In genomic region chr14:76768201-76768656, GRCh38 we compare ENCODE assay signal across 8 cellular contexts. TPM values are rescaled to one million over a fixed set of nuclear protein-coding genes. Genes with fewer than 3 reads are reported as not detected.
DNase-seq lines count a peak whose midpoint lies in the region; ATAC-seq and TF ChIP-seq lines count a peak whose summit lies in the region.

No MANE protein-coding gene starts in this region.

- H3K4me1 ChIP-seq in H9 (ENCODE audit: insufficient read depth, low read length) (peaks cover 7% of the 10 kb centered on the region; the same call in 1 of the 2 replicates), right cardiac atrium (ENCODE audit: control insufficient read depth, insufficient read depth, low read length) (peaks cover 24% of the 10 kb centered on the region)

- no peak overlapping the region for H3K56ac ChIP-seq in H9 (ENCODE audit: insufficient read length, low read depth, low read length)

- no peaks in the 10 kb centered on the region for H3K9me3 ChIP-seq in H9 (ENCODE audit: control insufficient read depth, low read depth, low read length)
- no peaks in the 10 kb centered on the region for H3K9me3 ChIP-seq in right cardiac atrium (ENCODE audit: control insufficient read depth, low read length)

- H3K4me2 ChIP-seq in H9 (ENCODE audit: insufficient read depth, insufficient read length, low read length), result peak overlapping the region; percentile 10

- H3K27me3 Mint-ChIP-seq in H9 (ENCODE audit: low read depth), result peaks cover 32% of the 10 kb centered on the region
- peaks cover 23% of the 10 kb centered on the region for H3K27me3 Mint-ChIP-seq in activated T-helper 1 cell treated with anti-CD3 and anti-CD28 coated beads, Interleukin-12 subunit alpha, Interleukin-12 subunit beta, Interleukin-2, Interleukin-4 antibody, amounts not matched to agents 30 ng/mL and 10 ng/mL and 1 ng/mL, durations not matched to agents 14 hours and 24 hours and 36 hours (ENCODE audit: insufficient read depth)

- no peak overlapping the region for H2BK15ac ChIP-seq in H9 (ENCODE audit: low read depth, low read length)

- H3K4ac ChIP-seq in H9 (ENCODE audit: low read depth, low read length), result no peak overlapping the region

- no peak overlapping the region for H2BK12ac ChIP-seq in H9 (ENCODE audit: insufficient read length, low read depth, low read length)

- H3K79me2 ChIP-seq in H9 (ENCODE audit: insufficient read depth, low read length), result no peaks in the 10 kb centered on the region

- peak overlapping the region; percentile 34 to 38; a peak in 2 of 5 replicates for H3K4me3 Mint-ChIP-seq in H9
- peak overlapping the region; percentile 42 for H3K4me3 Mint-ChIP-seq in activated T-helper 1 cell treated with anti-CD3 and anti-CD28 coated beads, Interleukin-12 subunit alpha, Interleukin-12 subunit beta, Interleukin-2, Interleukin-4 antibody, amounts not matched to agents 30 ng/mL and 10 ng/mL and 1 ng/mL, durations not matched to agents 14 hours and 24 hours and 36 hours

- no peak overlapping the region for H2BK120ac ChIP-seq in H9 (ENCODE audit: low read depth, low read length, poor library complexity, severe bottlenecking)

- H3K27me3 ChIP-seq in H9 (ENCODE audit: insufficient read depth, low read length), result peaks cover 2% of the 10 kb centered on the region; the same call in 1 of the 2 replicates
- H3K27me3 ChIP-seq in right cardiac atrium (ENCODE audit: control insufficient read depth, insufficient read depth), result no peaks in the 10 kb centered on the region

- no peak overlapping the region for H3K23ac ChIP-seq in H9 (ENCODE audit: insufficient read length, low read depth, low read length)

- H3K4me1 Mint-ChIP-seq in H9, result peaks cover 25 to 30% of the 10 kb centered on the region in 2 experiments
- H3K4me1 Mint-ChIP-seq in activated T-helper 1 cell treated with anti-CD3 and anti-CD28 coated beads, Interleukin-12 subunit alpha, Interleukin-12 subunit beta, Interleukin-2, Interleukin-4 antibody, amounts not matched to agents 30 ng/mL and 10 ng/mL and 1 ng/mL, durations not matched to agents 14 hours and 24 hours and 36 hours (ENCODE audit: low read depth), result peaks cover 29% of the 10 kb centered on the region

- ATAC-seq in right cardiac atrium, result peak; percentile 90

- H3K79me1 ChIP-seq in H9 (ENCODE audit: insufficient read depth, low read depth, low read length, poor library complexity, severe bottlenecking), result no peaks in the 10 kb centered on the region

- H2AFZ ChIP-seq in H9 (ENCODE audit: low read length), result no peak overlapping the region

- peaks cover 0 to 3% (median 0%) of the 10 kb centered on the region in 3 experiments; a peak in 2 of 7 replicates for H3K36me3 Mint-ChIP-seq in H9 (ENCODE audit: insufficient read depth in 1 of 3, low read depth in 3 of 3)
- no peaks in the 10 kb centered on the region for H3K36me3 Mint-ChIP-seq in activated T-helper 1 cell treated with anti-CD3 and anti-CD28 coated beads, Interleukin-12 subunit alpha, Interleukin-12 subunit beta, Interleukin-2, Interleukin-4 antibody, amounts not matched to agents 30 ng/mL and 10 ng/mL and 1 ng/mL, durations not matched to agents 14 hours and 24 hours and 36 hours (ENCODE audit: low read depth)

- no CpG with 5 or more reads among the region's 11 CpGs for WGBS in H9 (ENCODE audit: extremely low coverage, insufficient read length, low lambda C conversion rate)
- 3% methylated on average over 11 of the region's 11 CpGs for WGBS in right cardiac atrium

- intact Hi-C loops in activated T-helper 1 cell treated with anti-CD3 and anti-CD28 coated beads, Interleukin-12 subunit alpha, Interleukin-12 subunit beta, Interleukin-2, Interleukin-4 antibody, amounts not matched to agents 30 ng/mL and 10 ng/mL and 1 ng/mL, durations not matched to agents 14 hours and 24 hours and 36 hours (cut with micrococcal nuclease), result loop anchor here (1.0 to 10.0 kb wide), 4 partner anchors 14 to 329 kb away; partner anchors contain the start of gene ANGEL1
- intact Hi-C loops in right cardiac atrium (cut with DNase I), result no loop called here

- no peaks in the 10 kb centered on the region for H3K9me3 Mint-ChIP-seq in H9
- no peaks in the 10 kb centered on the region for H3K9me3 Mint-ChIP-seq in activated T-helper 1 cell treated with anti-CD3 and anti-CD28 coated beads, Interleukin-12 subunit alpha, Interleukin-12 subunit beta, Interleukin-2, Interleukin-4 antibody, amounts not matched to agents 30 ng/mL and 10 ng/mL and 1 ng/mL, durations not matched to agents 14 hours and 24 hours and 36 hours

- no peak overlapping the region for H2AK5ac ChIP-seq in H9 (ENCODE audit: insufficient read length, low read length)

- H2BK20ac ChIP-seq in H9 (ENCODE audit: low read depth, low read length, poor library complexity, severe bottlenecking), result no peak overlapping the region

- H3K14ac ChIP-seq in H9 (ENCODE audit: insufficient read depth, low read length), result no peak overlapping the region

- H3K9ac ChIP-seq in H9 (ENCODE audit: extremely low read depth, insufficient read length, low read length), result no peak overlapping the region

- no peak overlapping the region for H2BK5ac ChIP-seq in H9 (ENCODE audit: insufficient read length, low read length)

- H3K23me2 ChIP-seq in H9 (ENCODE audit: insufficient read length, low read depth, low read length, poor library complexity, severe bottlenecking), result no peaks in the 10 kb centered on the region

- H4K20me1 ChIP-seq in H9 (ENCODE audit: control insufficient read depth, insufficient read depth, insufficient read length), result no peaks in the 10 kb centered on the region

- H3K4me3 ChIP-seq in right cardiac atrium (ENCODE audit: low read length), result no peak overlapping the region
- H3K4me3 ChIP-seq in foreskin fibroblast (ENCODE audit: low read depth in 1 of 2, low read length in 2 of 2), result no peak overlapping the region

- H4K91ac ChIP-seq in H9 (ENCODE audit: insufficient read length, low read depth, low read length), result no peak overlapping the region

- no peak overlapping the region for H4K8ac ChIP-seq in H9 (replicated peaks; ENCODE audit: insufficient read length, low read depth, low read length)

- TF ChIP-seq CTCF in H9 (conservative IDR thresholded peaks at IDR 0.05) (no peak), foreskin fibroblast (IDR thresholded peaks at IDR 0.05; ENCODE audit: low read depth, low read length) (no peak)

- peak; percentile 54 for DNase-seq in GF-D8 (lab: John Stamatoyannopoulos, UW)
- peak; percentile 76 for DNase-seq in H9
- peak; percentile 35 for DNase-seq in NCI-H510A treated with DMSO at 0.1 percent for 48 hours (lab: John Stamatoyannopoulos, UW)
- DNase-seq in activated T-helper 1 cell treated with anti-CD3 and anti-CD28 coated beads, Interleukin-12 subunit alpha, Interleukin-12 subunit beta, Interleukin-2, Interleukin-4 antibody, amounts not matched to agents 30 ng/mL and 10 ng/mL and 1 ng/mL, durations not matched to agents 14 hours and 24 hours and 36 hours (ENCODE audit: low spot score), result peak; percentile 74
- peak; percentile 86 to 93 (median 92) for DNase-seq in right cardiac atrium
- peak; percentile 38 for DNase-seq in stimulated activated CD4-positive, alpha-beta T cell treated with anti-CD3 and anti-CD28 coated beads, Interleukin-12 subunit alpha, Interleukin-12 subunit beta, amount 100 ng/mL, for 4 hours
- DNase-seq in HT-29 (ENCODE audit: low spot score), result no peak
- no peak for DNase-seq in foreskin fibroblast

- H3T11ph ChIP-seq in H9 (ENCODE audit: low read length), result no peak overlapping the region

- H3K18ac ChIP-seq in H9 (ENCODE audit: insufficient read length, low read depth, low read length), result no peak overlapping the region

- no peak overlapping the region for H4K5ac ChIP-seq in H9 (ENCODE audit: insufficient read length, low read depth, low read length)

- H3K27ac ChIP-seq in H9 (ENCODE audit: insufficient read length, low read depth, low read length) (no peak overlapping the region), right cardiac atrium (ENCODE audit: low read length) (peak overlapping the region; percentile 82)

- H3K27ac Mint-ChIP-seq in H9, result no peak overlapping the region; a peak in 1 of 7 replicates
- H3K27ac Mint-ChIP-seq in activated T-helper 1 cell treated with anti-CD3 and anti-CD28 coated beads, Interleukin-12 subunit alpha, Interleukin-12 subunit beta, Interleukin-2, Interleukin-4 antibody, amounts not matched to agents 30 ng/mL and 10 ng/mL and 1 ng/mL, durations not matched to agents 14 hours and 24 hours and 36 hours, result peak overlapping the region; percentile 79

RNA-seq across cellular contexts. Expression of gene VASH1, which starts 7.0 kb away (rescaled TPM):
- total RNA-seq in H9 (2021) (5.8 and 6.2 TPM in 2 replicates), right cardiac atrium (10 to 100 TPM; 27.6 to 85.2 (median 37.5) TPM)
- 6.1 and 7.1 TPM in 2 replicates for total RNA-seq in activated T-helper 1 cell treated with anti-CD3 and anti-CD28 coated beads, Interleukin-12 subunit alpha, Interleukin-12 subunit beta, Interleukin-2, Interleukin-4 antibody, amounts not matched to agents 30 ng/mL and 10 ng/mL and 1 ng/mL, durations not matched to agents 14 hours and 24 hours and 36 hours
- polyA plus RNA-seq in right cardiac atrium, result 23.1 TPM
- not detected in 2 replicates for total RNA-seq in HT-29 (2014; rRNA removed; shearing (Covaris generic))

RNA-seq across cellular contexts. Expression of gene ANGEL1, which starts 44.5 kb away (rescaled TPM):
- total RNA-seq in H9 (2021) (21.5 TPM in 2 replicates), right cardiac atrium (10 to 100 TPM; 19.9 to 24.9 (median 20.3) TPM)
- total RNA-seq in activated T-helper 1 cell treated with anti-CD3 and anti-CD28 coated beads, Interleukin-12 subunit alpha, Interleukin-12 subunit beta, Interleukin-2, Interleukin-4 antibody, amounts not matched to agents 30 ng/mL and 10 ng/mL and 1 ng/mL, durations not matched to agents 14 hours and 24 hours and 36 hours, result 14.1 and 14.8 TPM in 2 replicates
- 12.8 TPM for polyA plus RNA-seq in right cardiac atrium
- 5.2 and 6.2 TPM in 2 replicates for total RNA-seq in HT-29 (2014; rRNA removed; shearing (Covaris generic))

RNA-seq across cellular contexts. Expression of gene LRRC74A, which starts 58.0 kb away (rescaled TPM):
- not detected in 2 replicates for total RNA-seq in H9 (2021)
- total RNA-seq in activated T-helper 1 cell treated with anti-CD3 and anti-CD28 coated beads, Interleukin-12 subunit alpha, Interleukin-12 subunit beta, Interleukin-2, Interleukin-4 antibody, amounts not matched to agents 30 ng/mL and 10 ng/mL and 1 ng/mL, durations not matched to agents 14 hours and 24 hours and 36 hours, result not detected in 2 replicates
- total RNA-seq in right cardiac atrium, result 1 to 10 TPM in 1 of 4 donors, not detected in 3; 1.1 TPM
- not detected for polyA plus RNA-seq in right cardiac atrium
- total RNA-seq in HT-29 (2014; rRNA removed; shearing (Covaris generic)), result not detected in 2 replicates

Comparison
In these comparisons a context has a peak if more than half of its experiments do, and no peak if none do; other contexts are left out.
1. DNase-seq: peak in GF-D8 (single experiment), H9 (single experiment), NCI-H510A treated with DMSO at 0.1 percent for 48 hours (single experiment), activated T-helper 1 cell treated with anti-CD3 and anti-CD28 coated beads, Interleukin-12 subunit alpha, Interleukin-12 subunit beta, Interleukin-2, Interleukin-4 antibody, amounts not matched to agents 30 ng/mL and 10 ng/mL and 1 ng/mL, durations not matched to agents 14 hours and 24 hours and 36 hours (single experiment), right cardiac atrium (3 of 3) and stimulated activated CD4-positive, alpha-beta T cell treated with anti-CD3 and anti-CD28 coated beads, Interleukin-12 subunit alpha, Interleukin-12 subunit beta, amount 100 ng/mL, for 4 hours (single experiment); none in HT-29 (single experiment) and foreskin fibroblast (0 of 2).